ENCODE assay signal across 27 cellular contexts in the genomic region with DNA sequence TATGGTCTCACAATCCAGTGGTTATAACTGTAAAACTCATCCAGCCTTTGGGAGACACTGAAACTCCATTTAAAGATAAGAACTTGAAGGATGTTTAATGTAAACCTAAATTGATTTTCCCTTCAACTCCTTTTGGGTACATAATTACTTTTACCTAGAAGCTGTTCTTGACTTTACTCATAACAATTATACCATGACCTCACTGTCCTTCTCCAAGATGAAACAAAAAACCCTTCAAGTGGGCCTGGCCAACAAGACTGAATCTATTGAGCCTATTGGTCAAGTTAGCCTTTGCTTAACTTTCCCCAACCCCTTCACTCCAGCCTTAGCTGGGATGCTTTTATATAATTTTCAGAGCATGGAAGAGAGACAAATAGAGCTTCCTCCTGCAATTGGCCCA.
"Had no signal": no experiment of that assay in that cellular context is flagged by ENCODE, and none has a peak within 500 bp of the region (broad histone marks: within the 10 kb centered on the region; RNA-seq: fewer than 3 reads in every experiment).

No MANE protein-coding gene starts in this region.

- H3K4me2 ChIP-seq: hepatocyte had no signal

- H3K9me3 Mint-ChIP-seq: activated CD4-positive, alpha-beta T cell treated with anti-CD3 and anti-CD28 coated beads, Interleukin-2, amount 10 ng/mL, durations not matched to agents 7 days and 5 days; activated naive CD4-positive, alpha-beta T cell treated with anti-CD3 and anti-CD28 coated beads, Interleukin-2, amount 50 U/mL, for 24 hours; activated T-helper 2 cell treated with anti-CD3 and anti-CD28 coated beads, Interferon-gamma antibody, Interleukin-2, Interleukin-4, amounts not matched to agents 10 μg/mL and 5 μg/mL and 100 μg/mL, durations not matched to agents 14 hours and 24 hours and 36 hours; type B pancreatic cell had no signal

- H3K9me3 ChIP-seq: body of pancreas, colonic mucosa, pancreas, prostate gland, sigmoid colon, uterus had no signal

- H3K36me3 ChIP-seq: uterus had no signal

- ATAC-seq: activated CD8-positive, alpha-beta memory T cell treated with anti-CD3 and anti-CD28 coated beads, Interleukin-2, amount 10 ng/mL, durations not matched to agents 7 days and 5 days; activated CD8-positive, alpha-beta T cell treated with anti-CD3 and anti-CD28 coated beads, Interleukin-2, amount 10 ng/mL, durations not matched to agents 7 days and 5 days; body of pancreas; left cardiac atrium; left ventricle myocardium superior; pancreas; T-helper 17 cell had no signal

- H3K27me3 Mint-ChIP-seq: activated CD4-positive, alpha-beta T cell treated with anti-CD3 and anti-CD28 coated beads, Interleukin-2, amount 10 ng/mL, durations not matched to agents 7 days and 5 days; activated CD8-positive, alpha-beta memory T cell treated with anti-CD3 and anti-CD28 coated beads, Interleukin-2, amount 10 ng/mL, durations not matched to agents 7 days and 5 days; activated naive CD4-positive, alpha-beta T cell treated with anti-CD3 and anti-CD28 coated beads, Interleukin-2, amount 50 U/mL, for 24 hours; T-helper 17 cell; type B pancreatic cell had no signal

- H3K4me3 Mint-ChIP-seq: activated CD4-positive, alpha-beta T cell treated with anti-CD3 and anti-CD28 coated beads, Interleukin-2, amount 10 ng/mL, durations not matched to agents 7 days and 5 days; activated CD8-positive, alpha-beta memory T cell treated with anti-CD3 and anti-CD28 coated beads, Interleukin-2, amount 10 ng/mL, durations not matched to agents 7 days and 5 days; activated CD8-positive, alpha-beta T cell treated with anti-CD3 and anti-CD28 coated beads, Interleukin-2, amount 10 ng/mL, durations not matched to agents 7 days and 5 days; activated naive CD4-positive, alpha-beta T cell treated with anti-CD3 and anti-CD28 coated beads, Interleukin-2, amount 50 U/mL, for 24 hours; T-helper 17 cell; type B pancreatic cell had no signal

- H3K4me1 Mint-ChIP-seq: T-helper 17 cell had no signal

- H3K4me3 ChIP-seq: body of pancreas, cardiac muscle cell, colonic mucosa, hepatocyte, pancreas, prostate gland, sigmoid colon, uterus had no signal

- H3K79me2 ChIP-seq: hepatocyte had no signal

- DNase-seq: activated CD4-positive, alpha-beta T cell treated with anti-CD3 and anti-CD28 coated beads, Interleukin-2, amount 10 ng/mL, durations not matched to agents 7 days and 5 days; activated CD4-positive, CD25-positive, alpha-beta regulatory T cell treated with anti-CD3 and anti-CD28 coated beads, Interleukin-2, amount 50 U/mL, for 72 hours; activated CD8-positive, alpha-beta memory T cell treated with anti-CD3 and anti-CD28 coated beads, Interleukin-2, amount 10 ng/mL, durations not matched to agents 7 days and 5 days; activated CD8-positive, alpha-beta T cell treated with anti-CD3 and anti-CD28 coated beads, Interleukin-2, amount 10 ng/mL, durations not matched to agents 7 days and 5 days; aorta; body of pancreas; cerebellar nuclear complex; colonic mucosa; effector CD8-positive, alpha-beta T cell; islet precursor cell; left cardiac atrium; left ventricle myocardium superior; pancreas; sigmoid colon; small intestine; stimulated activated CD4-positive, alpha-beta T cell treated with anti-CD3 and anti-CD28 coated beads, Interleukin-4, amount 100 ng/mL, for 24 hours; stimulated activated naive CD4-positive, alpha-beta T cell; T-helper 17 cell; T1000; uterus; WERI-Rb-1 had no signal

- H2AFZ ChIP-seq: hepatocyte had no signal

- H3K27ac ChIP-seq: body of pancreas, cardiac muscle cell, colonic mucosa, hepatocyte, pancreas, prostate gland, sigmoid colon, uterus, WERI-Rb-1 had no signal

- H3K4me1 ChIP-seq: body of pancreas, colonic mucosa, pancreas, prostate gland, sigmoid colon, uterus had no signal

- H3K27ac Mint-ChIP-seq: activated CD4-positive, alpha-beta T cell treated with anti-CD3 and anti-CD28 coated beads, Interleukin-2, amount 10 ng/mL, durations not matched to agents 7 days and 5 days; activated CD8-positive, alpha-beta memory T cell treated with anti-CD3 and anti-CD28 coated beads, Interleukin-2, amount 10 ng/mL, durations not matched to agents 7 days and 5 days; activated CD8-positive, alpha-beta T cell treated with anti-CD3 and anti-CD28 coated beads, Interleukin-2, amount 10 ng/mL, durations not matched to agents 7 days and 5 days; activated naive CD4-positive, alpha-beta T cell treated with anti-CD3 and anti-CD28 coated beads, Interleukin-2, amount 50 U/mL, for 24 hours; activated T-helper 2 cell treated with anti-CD3 and anti-CD28 coated beads, Interferon-gamma antibody, Interleukin-2, Interleukin-4, amounts not matched to agents 10 μg/mL and 5 μg/mL and 100 μg/mL, durations not matched to agents 14 hours and 24 hours and 36 hours; T-helper 17 cell; type B pancreatic cell had no signal
